In the genomic region with DNA sequence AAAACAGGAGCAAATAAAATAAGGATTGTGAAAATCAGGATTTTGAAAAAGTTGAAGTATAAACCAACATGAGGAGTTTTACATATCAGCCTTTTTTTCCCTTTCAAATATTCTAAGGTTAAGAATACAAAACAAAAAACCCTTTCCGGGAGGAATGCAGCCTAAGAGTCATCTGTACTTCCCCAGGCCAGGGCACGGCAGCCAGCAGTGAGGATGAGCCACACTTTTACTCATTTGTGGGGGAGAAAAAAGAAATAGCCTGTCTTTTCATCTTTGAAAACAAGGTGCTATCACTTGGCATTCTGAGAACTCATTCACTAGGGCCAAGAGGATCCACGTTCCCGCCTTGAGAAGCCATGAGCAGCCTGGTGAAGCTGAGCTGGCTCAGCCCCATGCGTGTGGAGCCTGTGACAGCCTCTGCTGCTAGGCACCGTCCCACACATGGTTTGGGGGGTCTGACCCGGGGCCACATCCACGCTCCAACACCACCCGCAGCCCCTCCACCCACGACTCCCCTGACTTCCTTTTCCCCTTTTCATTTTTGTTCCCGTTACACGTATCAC, we compare ENCODE assay signal across 17 cellular contexts. TPM values are rescaled to one million over a fixed set of nuclear protein-coding genes. Genes with fewer than 3 reads are reported as not detected.
DNase-seq lines count a peak whose midpoint lies in the region; ATAC-seq and TF ChIP-seq lines count a peak whose summit lies in the region.
"Had no signal": no experiment of that assay in that cellular context is flagged by ENCODE, and none has a peak within 500 bp of the region (broad histone marks: within the 10 kb centered on the region; RNA-seq: fewer than 3 reads in every experiment).

No MANE protein-coding gene starts in this region.

- peak; percentile 36 for ATAC-seq in activated CD4-positive, alpha-beta T cell treated with anti-CD3 and anti-CD28 coated beads for 36 hours
- peak; percentile 82 for ATAC-seq in omental fat pad (ENCODE audit: low FRiP score)
- no peak for ATAC-seq in HG03095 (IDR thresholded peaks at IDR 0.05; ENCODE audit: unreplicated experiment)
- ATAC-seq in HG03520 (IDR thresholded peaks at IDR 0.05; ENCODE audit: unreplicated experiment): no peak
- ATAC-seq: activated T-cell treated with anti-CD3 and anti-CD28 coated beads, Interleukin-2, amount 50 U/mL, for 4 hours; K562; PC-3; stimulated activated naive B cell treated with anti-CD40 and anti-IgM and Interleukin-4, amounts not matched to agents 10 μg/mL and 1 μg/mL and 100 μg/mL, for 72 hours had no signal

- H3K27ac ChIP-seq in coronary artery: peak overlapping the region in 1 of 2 donors; percentile 24

- DNase-seq in activated CD4-positive, alpha-beta T cell treated with anti-CD3 and anti-CD28 coated beads for 36 hours: no peak
- DNase-seq in activated CD4-positive, alpha-beta T cell treated with anti-CD3 and anti-CD28 coated beads, Interleukin-2, amount 50 U/mL, for 1 hour: no peak
- DNase-seq in LHCN-M2 (ENCODE audit: low read depth) (peak; percentile 5), coronary artery (ENCODE audit: low spot score) (peak; percentile 60), omental fat pad (ENCODE audit: low spot score) (no peak), MV-4-11 (lab: John Stamatoyannopoulos, UW) (no peak)
- DNase-seq: activated T-cell treated with anti-CD3 and anti-CD28 coated beads, Interleukin-2, amount 50 U/mL, for 4 hours; NCI-H1436 treated with DMSO at 0.1 percent for 48 hours; NCI-H510A; occipital lobe; PC-3; stimulated activated naive B cell treated with anti-CD40 and anti-IgM and Interleukin-4, amounts not matched to agents 10 μg/mL and 1 μg/mL and 100 μg/mL, for 72 hours; uterus had no signal

- CTCF ChIA-PET in activated CD4-positive, alpha-beta T cell treated with anti-CD3 and anti-CD28 coated beads for 36 hours (lab: Charles Lee): interaction anchor here (1.1 kb wide), 1 partner anchor 323 kb away, joined by 3 read pairs; no protein-coding TSS in a partner anchor

- no peak overlapping the region for H3K4me3 ChIP-seq in coronary artery
- H3K4me3 ChIP-seq: K562, uterus had no signal

- intact Hi-C loops in activated CD4-positive, alpha-beta T cell treated with anti-CD3 and anti-CD28 coated beads for 36 hours (cut with DNase I, micrococcal nuclease): no loop called here

- no peaks in the 10 kb centered on the region for H3K36me3 Mint-ChIP-seq in activated CD4-positive, alpha-beta T cell treated with anti-CD3 and anti-CD28 coated beads for 36 hours (ENCODE audit: low read depth)

- peaks cover 3% of the 10 kb centered on the region for H3K4me1 Mint-ChIP-seq in activated CD4-positive, alpha-beta T cell treated with anti-CD3 and anti-CD28 coated beads for 36 hours

- POLR2A ChIA-PET in activated CD4-positive, alpha-beta T cell treated with anti-CD3 and anti-CD28 coated beads for 36 hours (lab: Charles Lee): no interaction called here

- H3K9me3 Mint-ChIP-seq in activated CD4-positive, alpha-beta T cell treated with anti-CD3 and anti-CD28 coated beads for 36 hours (ENCODE audit: low read depth): no peaks in the 10 kb centered on the region
- H3K9me3 Mint-ChIP-seq: activated T-cell treated with anti-CD3 and anti-CD28 coated beads, Interleukin-2, amount 50 U/mL, for 4 hours had no signal

- H3K27ac Mint-ChIP-seq in activated CD4-positive, alpha-beta T cell treated with anti-CD3 and anti-CD28 coated beads for 36 hours: no peak overlapping the region
- H3K27ac Mint-ChIP-seq: stimulated activated naive B cell treated with anti-CD40 and anti-IgM and Interleukin-4, amounts not matched to agents 10 μg/mL and 1 μg/mL and 100 μg/mL, for 72 hours had no signal

- H3K4me3 Mint-ChIP-seq in activated CD4-positive, alpha-beta T cell treated with anti-CD3 and anti-CD28 coated beads for 36 hours: no peak overlapping the region
- H3K4me3 Mint-ChIP-seq: activated T-cell treated with anti-CD3 and anti-CD28 coated beads, Interleukin-2, amount 50 U/mL, for 4 hours; stimulated activated naive B cell treated with anti-CD40 and anti-IgM and Interleukin-4, amounts not matched to agents 10 μg/mL and 1 μg/mL and 100 μg/mL, for 72 hours had no signal

- no peaks in the 10 kb centered on the region for H3K27me3 Mint-ChIP-seq in activated CD4-positive, alpha-beta T cell treated with anti-CD3 and anti-CD28 coated beads for 36 hours

- no peak for TF ChIP-seq CTCF in coronary artery (IDR thresholded peaks at IDR 0.05)
- TF ChIP-seq CTCF in omental fat pad (IDR thresholded peaks at IDR 0.05): no peak

RNA-seq across cellular contexts. Expression of a gene that starts 11.2 kb away (rescaled TPM):
- 1 to 10 TPM in 1 of 2 experiments, under 1 TPM in 1; 0.78 to 1.2 TPM for total RNA-seq in activated CD4-positive, alpha-beta T cell treated with anti-CD3 and anti-CD28 coated beads for 36 hours
- total RNA-seq in LHCN-M2 (2014; rRNA removed) (0.17 and 0.19 TPM in 2 replicates), omental fat pad (1 to 10 TPM in 2 of 4 donors, under 1 TPM in 2; 0.65 to 2.5 (median 1.0) TPM)
- 0.30 TPM for polyA plus RNA-seq in LHCN-M2 (2012)
- total RNA-seq: G401 had no signal

Comparison
In these comparisons a context has a peak if more than half of its experiments do, and no peak if none do; other contexts are left out.
1. ATAC-seq: peak in activated CD4-positive, alpha-beta T cell treated with anti-CD3 and anti-CD28 coated beads for 36 hours (single experiment) and omental fat pad (single experiment); none in HG03095 (single experiment) and HG03520 (single experiment).
2. DNase-seq: peak in LHCN-M2 (single experiment) and coronary artery (single experiment); none in activated CD4-positive, alpha-beta T cell treated with anti-CD3 and anti-CD28 coated beads for 36 hours (single experiment), activated CD4-positive, alpha-beta T cell treated with anti-CD3 and anti-CD28 coated beads, Interleukin-2, amount 50 U/mL, for 1 hour (single experiment), omental fat pad (single experiment) and MV-4-11 (single experiment).